16 cellular contexts compared by ENCODE assay signal in the genomic region with DNA sequence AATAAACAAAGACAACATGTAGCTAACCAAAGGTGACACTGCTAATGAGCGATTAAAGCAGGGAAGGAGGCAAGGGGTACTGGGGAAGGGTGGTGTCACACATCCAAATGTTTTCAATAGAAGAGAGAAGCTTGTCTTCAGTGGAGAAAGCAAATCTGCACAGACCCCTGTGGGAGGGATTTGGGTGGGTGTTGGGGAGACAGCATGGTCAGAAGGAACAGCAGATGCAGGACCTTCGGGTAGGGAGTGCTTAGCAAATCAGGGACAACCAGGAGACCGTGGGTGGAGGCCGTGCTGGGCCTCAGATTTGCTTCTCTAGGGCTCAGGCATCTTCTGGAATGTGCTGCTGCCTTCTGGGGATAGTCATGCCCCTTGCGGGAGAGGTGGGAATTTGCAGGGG.
DNase-seq lines count a peak whose midpoint lies in the region; ATAC-seq and TF ChIP-seq lines count a peak whose summit lies in the region.
"Had no signal": no experiment of that assay in that cellular context is flagged by ENCODE, and none has a peak within 500 bp of the region (broad histone marks: within the 10 kb centered on the region; RNA-seq: fewer than 3 reads in every experiment).

No MANE protein-coding gene starts in this region.

- H3K27ac Mint-ChIP-seq in H9 (no peak overlapping the region; a peak in 1 of 7 replicates), WTC11 (no peak overlapping the region)
- H3K27ac Mint-ChIP-seq: B cell; CD4-positive, alpha-beta T cell; IgD-negative memory B cell had no signal

- TF ChIP-seq POLR2A in esophagus muscularis mucosa (IDR thresholded peaks at IDR 0.05; ENCODE audit: low read depth): no peak
- no peak for TF ChIP-seq POLR2A in stomach (IDR thresholded peaks at IDR 0.05)

- H3K79me1 ChIP-seq in H9 (ENCODE audit: insufficient read depth, low read depth, low read length, poor library complexity, severe bottlenecking): no peaks in the 10 kb centered on the region
- H3K79me1 ChIP-seq in neuronal stem cell (ENCODE audit: low read depth, low read length): no peaks in the 10 kb centered on the region

- no peaks in the 10 kb centered on the region; the same call in none of the 2 replicates for H3K27me3 Mint-ChIP-seq in H9 (ENCODE audit: low read depth)
- H3K27me3 Mint-ChIP-seq in WTC11 (ENCODE audit: low read depth): no peaks in the 10 kb centered on the region; the same call in 1 of the 2 replicates

- H2BK12ac ChIP-seq in H9 (ENCODE audit: insufficient read length, low read depth, low read length) (no peak overlapping the region), neuronal stem cell (ENCODE audit: low read length) (no peak overlapping the region)

- H4K91ac ChIP-seq in H9 (ENCODE audit: insufficient read length, low read depth, low read length): no peak overlapping the region
- H4K91ac ChIP-seq in neuronal stem cell (ENCODE audit: low read depth, low read length, poor library complexity): no peak overlapping the region

- no peaks in the 10 kb centered on the region; a peak in 1 of 7 replicates for H3K36me3 Mint-ChIP-seq in H9 (ENCODE audit: insufficient read depth in 1 of 3, low read depth in 3 of 3)
- H3K36me3 Mint-ChIP-seq in WTC11: no peaks in the 10 kb centered on the region

- TF ChIP-seq CTCF in H9 (conservative IDR thresholded peaks at IDR 0.05) (peak; percentile 20; the same call in 1 of the 3 replicates), WTC11 (IDR thresholded peaks at IDR 0.05) (no peak), esophagus muscularis mucosa (IDR thresholded peaks at IDR 0.05) (no peak), stomach (IDR thresholded peaks at IDR 0.05) (no peak)

- no peaks in the 10 kb centered on the region for H4K20me1 ChIP-seq in H9 (ENCODE audit: control insufficient read depth, insufficient read depth, insufficient read length)

- whole genome bisulfite sequencing in H9 (ENCODE audit: extremely low coverage, insufficient read length, low lambda C conversion rate): no CpG with 5 or more reads among the region's 5 CpGs
- 74% methylated on average over 5 of the region's 5 CpGs for WGBS in esophagus muscularis mucosa
- no CpG with 5 or more reads among the region's 5 CpGs for WGBS in neuronal stem cell (ENCODE audit: extremely low coverage in 2 of 2, insufficient read length in 2 of 2, insufficient replicate concordance in 1 of 2), 2 donors
- 47 to 75% (median 54%) methylated on average over 4 to 5 of the region's 5 CpGs for WGBS in stomach, 5 donors

- no peak overlapping the region for H4K5ac ChIP-seq in H9 (ENCODE audit: insufficient read length, low read depth, low read length)

- peak; percentile 43; the same call in 1 of the 2 replicates for ATAC-seq in WTC11
- ATAC-seq in HG02870 (IDR thresholded peaks at IDR 0.05; ENCODE audit: unreplicated experiment): no peak
- ATAC-seq: GM12878 had no signal

- H2AK5ac ChIP-seq in H9 (ENCODE audit: insufficient read length, low read length) (no peak overlapping the region), neuronal stem cell (ENCODE audit: low read depth, low read length) (no peak overlapping the region)

- H3K9ac ChIP-seq in H9 (ENCODE audit: extremely low read depth, insufficient read length, low read length) (no peak overlapping the region), neuronal stem cell (ENCODE audit: low read depth, low read length, poor library complexity) (no peak overlapping the region)
- H3K9ac ChIP-seq: GM23248 had no signal

- H3K14ac ChIP-seq in H9 (ENCODE audit: insufficient read depth, low read length): no peak overlapping the region
- no peak overlapping the region for H3K14ac ChIP-seq in neuronal stem cell (ENCODE audit: low read length)

- no peak overlapping the region for H3K27ac ChIP-seq in H9 (ENCODE audit: insufficient read length, low read depth, low read length)
- no peak overlapping the region for H3K27ac ChIP-seq in esophagus muscularis mucosa (replicated peaks in 1 of 4)
- no peak overlapping the region for H3K27ac ChIP-seq in neuronal stem cell (replicated peaks; ENCODE audit: low read length)
- no peak overlapping the region for H3K27ac ChIP-seq in stomach
- H3K27ac ChIP-seq: GM23248 had no signal

- H4K8ac ChIP-seq in H9 (replicated peaks; ENCODE audit: insufficient read length, low read depth, low read length): no peak overlapping the region
- no peak overlapping the region for H4K8ac ChIP-seq in neuronal stem cell (ENCODE audit: low read depth, low read length)

- H3K4me3 Mint-ChIP-seq in H9 (no peak overlapping the region; a peak in 1 of 5 replicates), WTC11 (no peak overlapping the region)
- H3K4me3 Mint-ChIP-seq: B cell; CD4-positive, alpha-beta T cell; IgD-negative memory B cell had no signal

- H3K23ac ChIP-seq in H9 (ENCODE audit: insufficient read length, low read depth, low read length) (no peak overlapping the region), neuronal stem cell (ENCODE audit: low read depth, low read length, poor library complexity) (no peak overlapping the region)

- no peak for DNase-seq in H9
- no peak for DNase-seq in WTC11 (ENCODE audit: low spot score)
- peak; percentile 70 for DNase-seq in esophagus muscularis mucosa (ENCODE audit: extremely low spot score)
- DNase-seq in neuronal stem cell (ENCODE audit: low spot score): no peak
- no peak for DNase-seq in stomach
- DNase-seq in DMS153 treated with DMSO at 0.1 percent for 48 hours (lab: John Stamatoyannopoulos, UW; ENCODE audit: unreplicated experiment): no peak
- DNase-seq: C1 segment of cervical spinal cord; Calu3; CD4-positive, alpha-beta T cell; DMS 273 treated with DMSO at 0.1 percent for 48 hours; DMS79; GM23248 had no signal

- no peak overlapping the region for H3K4ac ChIP-seq in H9 (ENCODE audit: low read depth, low read length)
- H3K4ac ChIP-seq in neuronal stem cell (ENCODE audit: low read length): no peak overlapping the region

- H3K18ac ChIP-seq in H9 (ENCODE audit: insufficient read length, low read depth, low read length): no peak overlapping the region
- no peak overlapping the region for H3K18ac ChIP-seq in neuronal stem cell (ENCODE audit: low read length)

- H3K4me2 ChIP-seq in H9 (ENCODE audit: insufficient read depth, insufficient read length, low read length): no peak overlapping the region
- H3K4me2 ChIP-seq in neuronal stem cell (ENCODE audit: insufficient read depth, low read length, poor library complexity, severe bottlenecking): no peak overlapping the region

- no peak overlapping the region for H3K56ac ChIP-seq in H9 (ENCODE audit: insufficient read length, low read depth, low read length)

- intact Hi-C loops in esophagus muscularis mucosa (cut with DNase I): no loop called here
- intact Hi-C loops in stomach (cut with DNase I; ENCODE audit: low total_unique reads): no loop called here

- H2BK20ac ChIP-seq in H9 (ENCODE audit: low read depth, low read length, poor library complexity, severe bottlenecking): no peak overlapping the region

- H3K9me3 Mint-ChIP-seq in H9 (no peaks in the 10 kb centered on the region), WTC11 (0 out of 2 replicates have a peak, but pooled peaks cover 4% of the 10 kb centered on the region)
- H3K9me3 Mint-ChIP-seq: CD4-positive, alpha-beta T cell; IgD-negative memory B cell had no signal

- H2BK120ac ChIP-seq in H9 (ENCODE audit: low read depth, low read length, poor library complexity, severe bottlenecking): no peak overlapping the region
- no peak overlapping the region for H2BK120ac ChIP-seq in neuronal stem cell (ENCODE audit: low read depth, low read length)

- CTCF ChIA-PET in WTC11 (lab: Charles Lee): interaction anchor here (1.0 kb wide), 1 partner anchor 207 kb away, joined by 4 read pairs; no protein-coding TSS in a partner anchor

- POLR2A ChIA-PET in WTC11 (lab: Charles Lee): no interaction called here

- H3K9me3 ChIP-seq in H9 (ENCODE audit: control insufficient read depth, low read depth, low read length): no peaks in the 10 kb centered on the region
- no peaks in the 10 kb centered on the region for H3K9me3 ChIP-seq in esophagus muscularis mucosa
- H3K9me3 ChIP-seq in neuronal stem cell (replicated peaks in 1 of 2; ENCODE audit: control insufficient read depth in 2 of 2, insufficient read depth in 1 of 2, low read depth in 1 of 2, low read length in 2 of 2): no peaks in the 10 kb centered on the region
- H3K9me3 ChIP-seq in stomach: no peaks in the 10 kb centered on the region

- H2BK5ac ChIP-seq in H9 (ENCODE audit: insufficient read length, low read length): no peak overlapping the region
- H2BK5ac ChIP-seq in neuronal stem cell (ENCODE audit: low read length): no peak overlapping the region

- no peaks in the 10 kb centered on the region for H3K79me2 ChIP-seq in H9 (ENCODE audit: insufficient read depth, low read length)

- TF ChIP-seq EP300 in esophagus muscularis mucosa (IDR thresholded peaks at IDR 0.05) (no peak), stomach (IDR thresholded peaks at IDR 0.05) (no peak)

- H3K4me3 ChIP-seq in esophagus muscularis mucosa (no peak overlapping the region), neuronal stem cell (ENCODE audit: low read length in 2 of 2) (no peak overlapping the region), stomach (no peak overlapping the region)
- H3K4me3 ChIP-seq: GM12878, GM23248 had no signal

- no peak overlapping the region for H2AFZ ChIP-seq in H9 (ENCODE audit: low read length)
- H2AFZ ChIP-seq in neuronal stem cell (ENCODE audit: low read length): no peak overlapping the region
- H2AFZ ChIP-seq: GM23248 had no signal

- H3T11ph ChIP-seq in H9 (ENCODE audit: low read length): no peak overlapping the region

- H3K36me3 ChIP-seq in esophagus muscularis mucosa (no peaks in the 10 kb centered on the region), neuronal stem cell (replicated peaks in 1 of 2; ENCODE audit: control insufficient read depth in 2 of 2, insufficient read depth in 2 of 2, low read length in 2 of 2) (no peaks in the 10 kb centered on the region), stomach (no peaks in the 10 kb centered on the region)

- H3K4me1 ChIP-seq in H9 (ENCODE audit: insufficient read depth, low read length): no peaks in the 10 kb centered on the region
- no peaks in the 10 kb centered on the region for H3K4me1 ChIP-seq in esophagus muscularis mucosa
- H3K4me1 ChIP-seq in neuronal stem cell (ENCODE audit: control insufficient read depth in 2 of 2, insufficient read depth in 1 of 2, low read depth in 1 of 2, low read length in 2 of 2): peaks cover 0 to 4% of the 10 kb centered on the region in 2 donors
- H3K4me1 ChIP-seq in stomach: no peaks in the 10 kb centered on the region

- no peaks in the 10 kb centered on the region for H3K23me2 ChIP-seq in H9 (ENCODE audit: insufficient read length, low read depth, low read length, poor library complexity, severe bottlenecking)

- no peak overlapping the region for H2BK15ac ChIP-seq in H9 (ENCODE audit: low read depth, low read length)
- H2BK15ac ChIP-seq in neuronal stem cell (ENCODE audit: low read length): peak overlapping the region; percentile 35

- H3K4me1 Mint-ChIP-seq in H9 (peaks cover 3 to 4% of the 10 kb centered on the region in 2 experiments; a peak in 3 of 4 replicates), WTC11 (peaks cover 3% of the 10 kb centered on the region; the same call in 1 of the 2 replicates)
- H3K4me1 Mint-ChIP-seq: B cell, IgD-negative memory B cell had no signal

- H3K27me3 ChIP-seq in H9 (ENCODE audit: insufficient read depth, low read length): no peaks in the 10 kb centered on the region
- H3K27me3 ChIP-seq in esophagus muscularis mucosa: peaks cover 0 to 16% (median 0%) of the 10 kb centered on the region in 4 donors
- H3K27me3 ChIP-seq in neuronal stem cell (ENCODE audit: control insufficient read depth in 3 of 3, insufficient read depth in 3 of 3, low read depth in 1 of 3, low read length in 3 of 3): no peaks in the 10 kb centered on the region
- no peaks in the 10 kb centered on the region for H3K27me3 ChIP-seq in stomach
